In the genomic region with DNA sequence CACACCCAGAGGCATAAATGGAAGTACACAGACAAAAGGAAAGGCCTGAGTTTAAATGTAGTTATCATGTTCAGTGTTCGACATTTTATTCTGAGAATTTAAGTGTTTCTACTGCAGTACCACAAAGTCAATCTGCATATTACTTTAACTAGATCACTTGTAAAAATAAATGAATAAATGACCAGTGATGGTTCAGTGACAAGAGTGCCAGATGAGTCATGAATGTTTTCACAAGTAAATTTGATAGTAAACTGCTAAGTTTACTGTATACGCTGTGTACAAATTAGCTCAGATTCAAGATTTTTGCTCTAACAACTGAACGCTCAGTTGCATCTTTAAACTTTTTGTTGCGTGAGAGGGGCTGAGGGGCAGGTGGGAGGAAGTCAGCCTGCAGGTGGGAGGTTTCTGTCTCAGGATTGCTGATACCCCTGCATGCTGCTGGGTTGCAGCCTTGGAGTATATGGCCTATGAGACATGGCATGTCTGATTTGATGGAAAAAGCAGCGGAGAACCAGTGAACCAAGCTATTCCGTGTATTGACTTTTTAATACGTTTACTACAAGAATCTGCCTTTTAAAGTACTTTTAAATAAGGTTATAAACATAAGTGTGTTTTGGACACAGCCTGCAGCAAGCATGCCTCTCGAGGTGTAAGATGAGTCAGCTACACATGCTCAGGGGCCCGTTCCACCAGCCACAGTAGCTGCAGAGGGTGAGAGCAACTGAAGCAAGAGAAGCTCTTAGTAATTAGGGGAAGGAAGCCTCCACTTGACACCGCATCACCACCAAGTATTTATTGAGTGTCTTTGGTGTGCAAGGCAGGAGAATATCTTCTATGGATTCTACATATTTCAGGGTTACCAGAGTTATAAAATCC, we compare ENCODE assay signal across 8 cellular contexts.
DNase-seq lines count a peak whose midpoint lies in the region; ATAC-seq and TF ChIP-seq lines count a peak whose summit lies in the region.

No MANE protein-coding gene starts in this region.

- DNase-seq in EL (peak; percentile 71), M059J (ENCODE audit: low read depth) (peak; percentile 84), foreskin fibroblast (peak; percentile 28 to 53), HEK293T (ENCODE audit: extremely low spot score) (no peak), occipital lobe (lab: John Stamatoyannopoulos, UW) (no peak), inferior parietal cortex (ENCODE audit: extremely low spot score) (no peak)
- DNase-seq in stimulated activated naive CD4-positive, alpha-beta T cell (lab: John Stamatoyannopoulos, UW), result no peak

- CTCF ChIA-PET in HEK293T (lab: Yijun Ruan, JAX), result interaction anchor here (0.7 kb wide), 1 partner anchor 11 kb away, joined by 3 read pairs; no protein-coding TSS in a partner anchor

- POLR2A ChIA-PET in HEK293T (lab: Yijun Ruan, JAX), result no interaction called here

- ATAC-seq in GM21529 (IDR thresholded peaks at IDR 0.05; ENCODE audit: unreplicated experiment), result peak; percentile 93

- TF ChIP-seq CTCF in foreskin fibroblast (IDR thresholded peaks at IDR 0.05; ENCODE audit: low read depth, low read length), result no peak

- no peak overlapping the region for H3K4me3 ChIP-seq in foreskin fibroblast (ENCODE audit: low read depth in 1 of 2, low read length in 2 of 2)

TF ChIP-seq in HEK293T, 16 proteins besides CTCF, POLR2A, EP300 and RAD21:
- TF ChIP-seq, protein P1, sequence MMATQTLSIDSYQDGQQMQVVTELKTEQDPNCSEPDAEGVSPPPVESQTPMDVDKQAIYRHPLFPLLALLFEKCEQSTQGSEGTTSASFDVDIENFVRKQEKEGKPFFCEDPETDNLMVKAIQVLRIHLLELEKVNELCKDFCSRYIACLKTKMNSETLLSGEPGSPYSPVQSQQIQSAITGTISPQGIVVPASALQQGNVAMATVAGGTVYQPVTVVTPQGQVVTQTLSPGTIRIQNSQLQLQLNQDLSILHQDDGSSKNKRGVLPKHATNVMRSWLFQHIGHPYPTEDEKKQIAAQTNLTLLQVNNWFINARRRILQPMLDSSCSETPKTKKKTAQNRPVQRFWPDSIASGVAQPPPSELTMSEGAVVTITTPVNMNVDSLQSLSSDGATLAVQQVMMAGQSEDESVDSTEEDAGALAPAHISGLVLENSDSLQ (IDR thresholded peaks at IDR 0.05), result no peak
- TF ChIP-seq FOXA1 (IDR thresholded peaks at IDR 0.05) (no peak), BHLHE40 (IDR thresholded peaks at IDR 0.05; ENCODE audit: borderline replicate concordance) (no peak), ZNF384 (IDR thresholded peaks at IDR 0.05) (no peak), L3MBTL2 (conservative IDR thresholded peaks at IDR 0.05) (no peak), LEF1 (IDR thresholded peaks at IDR 0.05; ENCODE audit: borderline replicate concordance) (no peak), TARDBP (IDR thresholded peaks at IDR 0.05) (no peak), NFRKB (IDR thresholded peaks at IDR 0.05) (no peak), FOXK2 (IDR thresholded peaks at IDR 0.05) (no peak), SP1 (IDR thresholded peaks at IDR 0.05) (no peak), CTBP1 (IDR thresholded peaks at IDR 0.05; ENCODE audit: borderline replicate concordance) (no peak), FOXM1 (IDR thresholded peaks at IDR 0.05; ENCODE audit: borderline replicate concordance) (no peak), HDGF (IDR thresholded peaks at IDR 0.05; ENCODE audit: borderline replicate concordance) (no peak)

Comparison
In these comparisons a context has a peak if more than half of its experiments do, and no peak if none do; other contexts are left out.
1. DNase-seq: peak in EL (single experiment), M059J (single experiment) and foreskin fibroblast (2 of 2); none in stimulated activated naive CD4-positive, alpha-beta T cell (0 of 6), HEK293T (single experiment), occipital lobe (single experiment) and inferior parietal cortex (single experiment).